Comparison of ENCODE assay signal across 14 cellular contexts in the genomic region with DNA sequence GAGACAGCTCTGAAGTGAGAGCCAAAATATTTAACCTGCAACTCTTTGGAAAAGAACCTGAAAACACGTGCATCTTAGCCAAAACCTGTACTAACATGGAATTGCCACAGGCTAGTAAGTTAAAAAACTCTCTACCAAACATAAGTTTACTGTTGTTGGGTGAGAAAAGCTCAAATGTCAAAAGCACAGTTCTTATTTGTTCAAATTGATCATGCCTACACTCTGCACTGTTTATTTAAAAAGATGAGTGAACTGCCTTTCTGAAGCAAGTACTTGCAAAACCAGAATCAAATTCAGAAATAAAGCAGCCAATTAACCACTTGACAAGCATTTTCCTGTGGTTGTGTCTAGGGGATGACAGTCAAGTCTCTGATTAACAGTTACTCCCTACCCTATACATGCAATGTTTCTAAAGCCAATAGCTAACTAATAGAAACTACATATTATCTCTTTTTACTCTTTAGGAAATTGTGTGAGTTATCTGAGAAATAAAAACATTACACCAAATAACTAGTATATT. TPM values are rescaled to one million over a fixed set of nuclear protein-coding genes. Genes with fewer than 3 reads are reported as not detected.
A peak's percentile ranks its signal among the peaks of the same experiment; 100 is the strongest.
DNase-seq lines count a peak whose midpoint lies in the region; ATAC-seq lines count a peak whose summit lies in the region.
"Had no signal": no experiment of that assay in that cellular context is flagged by ENCODE, and none has a peak within 500 bp of the region (broad histone marks: within the 10 kb centered on the region; RNA-seq: fewer than 3 reads in every experiment).

No MANE protein-coding gene starts in this region.

- DNase-seq in NCI-H2227 treated with DMSO at 0.1 percent for 48 hours (lab: John Stamatoyannopoulos, UW) = peak; percentile 12
- DNase-seq in NCI-H2227 (lab: John Stamatoyannopoulos, UW; ENCODE audit: unreplicated experiment) = no peak
- DNase-seq in KBM-7 = peak; percentile 53
- no peak for DNase-seq in activated CD8-positive, alpha-beta T cell treated with anti-CD3 and anti-CD28 coated beads, Interleukin-2, amount 10 ng/mL, durations not matched to agents 7 days and 5 days
- DNase-seq in natural killer cell treated with Interleukin-12 subunit alpha and Interleukin-12 subunit beta and Interleukin-15 and Interleukin-18, amount 100 ng/mL, for 72 hours (ENCODE audit: low spot score) = no peak
- DNase-seq in cerebellum (ENCODE audit: low spot score) = no peak
- DNase-seq: activated CD4-positive, alpha-beta T cell treated with anti-CD3 and anti-CD28 coated beads, Interleukin-2, amount 10 ng/mL, durations not matched to agents 7 days and 5 days; effector memory CD4-positive, alpha-beta T cell; foreskin fibroblast; mesenchymal stem cell; NCI-H446 treated with DMSO at 0.1 percent for 48 hours had no signal

- H3K27ac Mint-ChIP-seq in activated CD8-positive, alpha-beta T cell treated with anti-CD3 and anti-CD28 coated beads, Interleukin-2, amount 10 ng/mL, durations not matched to agents 7 days and 5 days = peak overlapping the region; percentile 78
- peak overlapping the region; percentile 94 to 99 for H3K27ac Mint-ChIP-seq in natural killer cell treated with Interleukin-12 subunit alpha and Interleukin-12 subunit beta and Interleukin-15 and Interleukin-18, amount 100 ng/mL, for 72 hours
- H3K27ac Mint-ChIP-seq: activated CD4-positive, alpha-beta T cell treated with anti-CD3 and anti-CD28 coated beads, Interleukin-2, amount 10 ng/mL, durations not matched to agents 7 days and 5 days had no signal

- in situ Hi-C loops in KBM-7 (cut with MboI; ENCODE audit: low pct_unique_long_range_greater_than_20kb, low sequenced_read_pairs) = no loop called here

- CTCF ChIA-PET in activated CD8-positive, alpha-beta T cell treated with anti-CD3 and anti-CD28 coated beads, Interleukin-2, amount 10 ng/mL, durations not matched to agents 7 days and 5 days (lab: Charles Lee) = interaction anchor here (1.0 to 1.8 kb wide), 8 partner anchors 8 to 128 kb away, joined by 3 to 5 read pairs (median 4); no protein-coding TSS in a partner anchor

- peaks cover 42% of the 10 kb centered on the region for H3K4me1 Mint-ChIP-seq in activated CD8-positive, alpha-beta T cell treated with anti-CD3 and anti-CD28 coated beads, Interleukin-2, amount 10 ng/mL, durations not matched to agents 7 days and 5 days (ENCODE audit: low read depth)
- H3K4me1 Mint-ChIP-seq in natural killer cell treated with Interleukin-12 subunit alpha and Interleukin-12 subunit beta and Interleukin-15 and Interleukin-18, amount 100 ng/mL, for 72 hours (ENCODE audit: low read depth in 2 of 2) = peaks cover 66 to 84% of the 10 kb centered on the region in 2 donors

- H3K9me3 Mint-ChIP-seq in activated CD8-positive, alpha-beta T cell treated with anti-CD3 and anti-CD28 coated beads, Interleukin-2, amount 10 ng/mL, durations not matched to agents 7 days and 5 days (ENCODE audit: insufficient read depth) = no peaks in the 10 kb centered on the region
- H3K9me3 Mint-ChIP-seq in natural killer cell treated with Interleukin-12 subunit alpha and Interleukin-12 subunit beta and Interleukin-15 and Interleukin-18, amount 100 ng/mL, for 72 hours = no peaks in the 10 kb centered on the region
- H3K9me3 Mint-ChIP-seq: activated CD4-positive, alpha-beta T cell treated with anti-CD3 and anti-CD28 coated beads, Interleukin-2, amount 10 ng/mL, durations not matched to agents 7 days and 5 days had no signal

- peaks cover 2% of the 10 kb centered on the region for H3K27me3 Mint-ChIP-seq in activated CD8-positive, alpha-beta T cell treated with anti-CD3 and anti-CD28 coated beads, Interleukin-2, amount 10 ng/mL, durations not matched to agents 7 days and 5 days (ENCODE audit: low read depth)
- no peaks in the 10 kb centered on the region for H3K27me3 Mint-ChIP-seq in natural killer cell treated with Interleukin-12 subunit alpha and Interleukin-12 subunit beta and Interleukin-15 and Interleukin-18, amount 100 ng/mL, for 72 hours

- peak overlapping the region; percentile 68 for H3K4me3 Mint-ChIP-seq in activated CD8-positive, alpha-beta T cell treated with anti-CD3 and anti-CD28 coated beads, Interleukin-2, amount 10 ng/mL, durations not matched to agents 7 days and 5 days
- peak overlapping the region; percentile 76 for H3K4me3 Mint-ChIP-seq in natural killer cell treated with Interleukin-12 subunit alpha and Interleukin-12 subunit beta and Interleukin-15 and Interleukin-18, amount 100 ng/mL, for 72 hours
- H3K4me3 Mint-ChIP-seq: activated CD4-positive, alpha-beta T cell treated with anti-CD3 and anti-CD28 coated beads, Interleukin-2, amount 10 ng/mL, durations not matched to agents 7 days and 5 days had no signal

- H3K36me3 Mint-ChIP-seq in activated CD8-positive, alpha-beta T cell treated with anti-CD3 and anti-CD28 coated beads, Interleukin-2, amount 10 ng/mL, durations not matched to agents 7 days and 5 days (ENCODE audit: low read depth) = peaks cover 24% of the 10 kb centered on the region
- peaks cover 21% of the 10 kb centered on the region for H3K36me3 Mint-ChIP-seq in natural killer cell treated with Interleukin-12 subunit alpha and Interleukin-12 subunit beta and Interleukin-15 and Interleukin-18, amount 100 ng/mL, for 72 hours

- POLR2A ChIA-PET in activated CD8-positive, alpha-beta T cell treated with anti-CD3 and anti-CD28 coated beads, Interleukin-2, amount 10 ng/mL, durations not matched to agents 7 days and 5 days (lab: Charles Lee) = interaction anchor here (1.1 kb wide), 1 partner anchor 10 kb away, joined by 4 read pairs; no protein-coding TSS in a partner anchor

- ATAC-seq in activated CD8-positive, alpha-beta T cell treated with anti-CD3 and anti-CD28 coated beads, Interleukin-2, amount 10 ng/mL, durations not matched to agents 7 days and 5 days = peak; percentile 27
- ATAC-seq in natural killer cell treated with Interleukin-12 subunit alpha and Interleukin-12 subunit beta and Interleukin-15 and Interleukin-18, amount 100 ng/mL, for 72 hours = peak in 1 of 2 donors; percentile 32
- ATAC-seq in GM21786 (IDR thresholded peaks at IDR 0.05; ENCODE audit: unreplicated experiment) (no peak), GM21381 (IDR thresholded peaks at IDR 0.05; ENCODE audit: unreplicated experiment) (no peak)
- ATAC-seq: A549 had no signal

RNA-seq across cellular contexts. Expression of a gene that starts 5.6 kb away (rescaled TPM):
- 10 to 100 TPM; 29.7 to 30.8 TPM for total RNA-seq in activated CD8-positive, alpha-beta T cell treated with anti-CD3 and anti-CD28 coated beads, Interleukin-2, amount 10 ng/mL, durations not matched to agents 7 days and 5 days
- 10 to 100 TPM; 48.3 to 80.0 TPM for total RNA-seq in natural killer cell treated with Interleukin-12 subunit alpha and Interleukin-12 subunit beta and Interleukin-15 and Interleukin-18, amount 100 ng/mL, for 72 hours
- 17.7 TPM for total RNA-seq in cerebellum

Comparison
In these comparisons a context has a peak if more than half of its experiments do, and no peak if none do; other contexts are left out.
1. DNase-seq: peak in NCI-H2227 treated with DMSO at 0.1 percent for 48 hours (single experiment) and KBM-7 (single experiment); none in NCI-H2227 (single experiment), activated CD8-positive, alpha-beta T cell treated with anti-CD3 and anti-CD28 coated beads, Interleukin-2, amount 10 ng/mL, durations not matched to agents 7 days and 5 days (single experiment), natural killer cell treated with Interleukin-12 subunit alpha and Interleukin-12 subunit beta and Interleukin-15 and Interleukin-18, amount 100 ng/mL, for 72 hours (single experiment) and cerebellum (single experiment).